ENCODE assay signal across 20 cellular contexts in the genomic region with DNA sequence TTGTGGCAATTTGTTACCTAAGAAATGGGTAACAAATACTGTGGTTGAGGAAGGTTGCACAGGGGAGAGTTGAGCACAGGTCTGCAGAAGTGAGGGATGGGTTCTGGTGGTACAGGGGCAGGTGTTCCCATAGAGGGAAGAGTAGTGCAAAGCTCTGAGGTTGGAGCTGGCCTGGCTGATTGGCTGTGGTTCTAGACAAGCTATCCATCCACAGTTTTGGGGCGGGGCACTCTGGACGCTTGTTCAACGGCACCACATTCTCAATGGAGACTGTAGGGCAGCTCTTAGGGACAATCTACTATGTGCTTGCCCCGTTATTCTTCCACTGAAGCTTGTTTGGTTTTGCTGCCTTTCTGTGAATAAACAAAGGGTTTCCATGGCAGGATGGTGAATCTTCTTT. TPM values are rescaled to one million over a fixed set of nuclear protein-coding genes. Genes with fewer than 3 reads are reported as not detected.
DNase-seq lines count a peak whose midpoint lies in the region; FAIRE-seq and TF ChIP-seq lines count a peak whose summit lies in the region.
"Had no signal": no experiment of that assay in that cellular context is flagged by ENCODE, and none has a peak within 500 bp of the region (broad histone marks: within the 10 kb centered on the region; RNA-seq: fewer than 3 reads in every experiment).

No MANE protein-coding gene starts in this region.

- H3K79me1 ChIP-seq in neuronal stem cell (ENCODE audit: low read depth, low read length) = no peaks in the 10 kb centered on the region

- peak overlapping the region; percentile 42 for H2AFZ ChIP-seq in neuronal stem cell (ENCODE audit: low read length)
- H2AFZ ChIP-seq: GM23248 had no signal

- DNase-seq in caudate nucleus (lab: John Stamatoyannopoulos, UW) (no peak), esophagus muscularis mucosa (ENCODE audit: extremely low spot score) (peak; percentile 42), neuronal stem cell (ENCODE audit: low spot score) (no peak), small intestine (no peak), CD1c-positive myeloid dendritic cell (ENCODE audit: extremely low spot score) (no peak), H54 (ENCODE audit: insufficient read length, low spot score) (no peak)
- DNase-seq in stimulated activated CD4-positive, alpha-beta T cell treated with anti-CD3 and anti-CD28 coated beads, Interleukin-4, amount 100 ng/mL, for 1 hour = no peak
- DNase-seq: ACHN; BE2C; C1 segment of cervical spinal cord; CD4-positive, alpha-beta T cell; DMS153; DMS79; GDM1; GM23248; HFFc6 had no signal

- no peak overlapping the region for H2BK12ac ChIP-seq in neuronal stem cell (ENCODE audit: low read length)

- FAIRE-seq in small intestine (lab: Jason Lieb, UNC) = no peak
- FAIRE-seq in H54 (lab: Jason Lieb, UNC) = no peak
- FAIRE-seq: A204.1, GM12892, GM18507 had no signal

- H3K4me3 ChIP-seq in esophagus muscularis mucosa (no peak overlapping the region), neuronal stem cell (ENCODE audit: low read length in 2 of 2) (no peak overlapping the region), small intestine (ENCODE audit: low read depth in 1 of 2, low read length in 2 of 2) (no peak overlapping the region)
- H3K4me3 ChIP-seq: GM23248 had no signal

- H3K36me3 ChIP-seq in esophagus muscularis mucosa (peaks cover 0 to 4% (median 0%) of the 10 kb centered on the region in 4 donors), neuronal stem cell (replicated peaks in 1 of 2; ENCODE audit: control insufficient read depth in 2 of 2, insufficient read depth in 2 of 2, low read length in 2 of 2) (no peaks in the 10 kb centered on the region), small intestine (ENCODE audit: control insufficient read depth in 2 of 2, insufficient read depth in 2 of 2, low read length in 2 of 2) (no peaks in the 10 kb centered on the region)
- H3K36me3 ChIP-seq: BE2C had no signal

- H2AK5ac ChIP-seq in neuronal stem cell (ENCODE audit: low read depth, low read length) = no peak overlapping the region

- H3K27me3 ChIP-seq in esophagus muscularis mucosa (no peaks in the 10 kb centered on the region), neuronal stem cell (ENCODE audit: control insufficient read depth in 3 of 3, insufficient read depth in 3 of 3, low read depth in 1 of 3, low read length in 3 of 3) (no peaks in the 10 kb centered on the region), small intestine (ENCODE audit: control insufficient read depth in 2 of 2, insufficient read depth in 2 of 2, low read length in 2 of 2) (no peaks in the 10 kb centered on the region)

- H2BK5ac ChIP-seq in neuronal stem cell (ENCODE audit: low read length) = no peak overlapping the region

- intact Hi-C loops in esophagus muscularis mucosa (cut with DNase I) = no loop called here

- H3K9me3 ChIP-seq in esophagus muscularis mucosa (peaks cover 0 to 12% (median 0%) of the 10 kb centered on the region in 4 donors), neuronal stem cell (replicated peaks in 1 of 2; ENCODE audit: control insufficient read depth in 2 of 2, insufficient read depth in 1 of 2, low read depth in 1 of 2, low read length in 2 of 2) (peaks cover 8 to 12% of the 10 kb centered on the region in 2 donors), small intestine (ENCODE audit: control insufficient read depth, low read depth) (no peaks in the 10 kb centered on the region)
- H3K9me3 ChIP-seq: BE2C had no signal

- no peak for TF ChIP-seq CTCF in esophagus muscularis mucosa (IDR thresholded peaks at IDR 0.05)

- TF ChIP-seq POLR2A in esophagus muscularis mucosa (IDR thresholded peaks at IDR 0.05; ENCODE audit: low read depth) (no peak), H54 (IDR thresholded peaks at IDR 0.05; ENCODE audit: low read depth, low read length) (no peak)

- H4K8ac ChIP-seq in neuronal stem cell (ENCODE audit: low read depth, low read length) = no peak overlapping the region

- H3K4me1 ChIP-seq in esophagus muscularis mucosa (no peaks in the 10 kb centered on the region), neuronal stem cell (ENCODE audit: control insufficient read depth in 2 of 2, insufficient read depth in 1 of 2, low read depth in 1 of 2, low read length in 2 of 2) (peaks cover 0 to 14% of the 10 kb centered on the region in 2 donors), small intestine (ENCODE audit: control insufficient read depth in 2 of 2, insufficient read depth in 1 of 2, low read depth in 1 of 2, low read length in 1 of 2) (no peaks in the 10 kb centered on the region)
- H3K4me1 ChIP-seq: BE2C had no signal

- no peak overlapping the region for H2BK120ac ChIP-seq in neuronal stem cell (ENCODE audit: low read depth, low read length)

- H3K23ac ChIP-seq in neuronal stem cell (ENCODE audit: low read depth, low read length, poor library complexity) = no peak overlapping the region

- WGBS in esophagus muscularis mucosa = 91% methylated on average over 4 of the region's 4 CpGs
- no CpG with 5 or more reads among the region's 4 CpGs for WGBS in neuronal stem cell (ENCODE audit: extremely low coverage in 2 of 2, insufficient read length in 2 of 2, insufficient replicate concordance in 1 of 2), 2 donors
- 84 to 92% (median 91%) methylated on average over 4 of the region's 4 CpGs for WGBS in small intestine, 3 donors

- H3K9ac ChIP-seq in neuronal stem cell (ENCODE audit: low read depth, low read length, poor library complexity) = no peak overlapping the region
- H3K9ac ChIP-seq: GM23248 had no signal

- H3K18ac ChIP-seq in neuronal stem cell (ENCODE audit: low read length) = no peak overlapping the region

- peak overlapping the region; percentile 19 for H3K27ac ChIP-seq in caudate nucleus (ENCODE audit: low read depth, low read length)
- no peak overlapping the region for H3K27ac ChIP-seq in esophagus muscularis mucosa (replicated peaks in 1 of 4)
- no peak overlapping the region for H3K27ac ChIP-seq in neuronal stem cell (replicated peaks; ENCODE audit: low read length)
- H3K27ac ChIP-seq in small intestine (ENCODE audit: low read depth in 1 of 2, low read length in 1 of 2) = no peak overlapping the region
- H3K27ac ChIP-seq: GM23248, HL-60 had no signal

- no peak overlapping the region for H3K14ac ChIP-seq in neuronal stem cell (ENCODE audit: low read length)

- H2BK15ac ChIP-seq in neuronal stem cell (ENCODE audit: low read length) = no peak overlapping the region

- no peak overlapping the region for H3K4me2 ChIP-seq in neuronal stem cell (ENCODE audit: insufficient read depth, low read length, poor library complexity, severe bottlenecking)

- TF ChIP-seq EP300 in esophagus muscularis mucosa (IDR thresholded peaks at IDR 0.05) = no peak

- no peak overlapping the region for H3K4ac ChIP-seq in neuronal stem cell (ENCODE audit: low read length)

- H4K91ac ChIP-seq in neuronal stem cell (ENCODE audit: low read depth, low read length, poor library complexity) = no peak overlapping the region

RNA-seq across cellular contexts. Expression of gene NAT8L, which starts 35.4 kb away (rescaled TPM):
- under 1 TPM; under 0.01 to 0.45 (median 0.20) TPM for total RNA-seq in esophagus muscularis mucosa
- 5.1 TPM for polyA plus RNA-seq in neuronal stem cell (2013, experiment 1 of 2)
- polyA plus RNA-seq in neuronal stem cell (2013, experiment 2 of 2) = 5.2 TPM
- 1 to 10 TPM in 1 of 3 donors, under 1 TPM in 1, not detected in 1; under 0.01 to 1.8 TPM for polyA plus RNA-seq in small intestine
- total RNA-seq: CD4-positive, alpha-beta T cell; GM23248 had no signal
